In genomic region chr20:45322952-45323383, GRCh38 we compare ENCODE assay signal across 1 cellular context.
TF ChIP-seq lines count a peak whose summit lies in the region.

No MANE protein-coding gene starts in this region.

TF ChIP-seq in K562, 482 proteins besides CTCF, POLR2A, EP300 and RAD21 (continued from another document and continues in another):
- TF ChIP-seq CREB5 (CRISPR knock-in tag; IDR thresholded peaks at IDR 0.05) (no peak), HCFC1 (IDR thresholded peaks at IDR 0.05; ENCODE audit: low read depth, low read length) (no peak), ETV1 (tag; conservative IDR thresholded peaks at IDR 0.05; ENCODE audit: low read depth) (no peak), KLF16 (IDR thresholded peaks at IDR 0.05) (no peak), ZNF165 (CRISPR knock-in tag; IDR thresholded peaks at IDR 0.05; ENCODE audit: borderline replicate concordance) (no peak), TEAD4 (IDR thresholded peaks at IDR 0.05; ENCODE audit: low read length) (no peak), TEAD4 (CRISPR knock-in tag; IDR thresholded peaks at IDR 0.05; ENCODE audit: borderline replicate concordance) (no peak), KDM4B (IDR thresholded peaks at IDR 0.05; ENCODE audit: borderline replicate concordance in 2 of 2, low read depth in 1 of 2) (no peak), ZNF639 (CRISPR knock-in tag; conservative IDR thresholded peaks at IDR 0.05 in 1 of 2, IDR thresholded peaks at IDR 0.05 in 1 of 2) (peak in 1 of 2 experiments; percentile 46; a peak in 1 of 4 replicates), RHOXF2B (CRISPR knock-in tag; conservative IDR thresholded peaks at IDR 0.05) (no peak), KDM1A (IDR thresholded peaks at IDR 0.05) (no peak), ZNF830 (CRISPR knock-in tag; IDR thresholded peaks at IDR 0.05) (no peak), SUPT5H (IDR thresholded peaks at IDR 0.05) (no peak), BRF1 (IDR thresholded peaks at IDR 0.05; ENCODE audit: borderline replicate concordance, extremely low read depth, insufficient read length) (no peak), MEIS2 (IDR thresholded peaks at IDR 0.05; ENCODE audit: partially characterized antibody) (peak; percentile 94), ZNF764 (CRISPR knock-in tag; IDR thresholded peaks at IDR 0.05; ENCODE audit: low read depth) (no peak), NFXL1 (CRISPR knock-in tag; IDR thresholded peaks at IDR 0.05) (no peak), HSF4 (CRISPR knock-in tag; IDR thresholded peaks at IDR 0.05; ENCODE audit: borderline replicate concordance) (no peak), PURB (CRISPR knock-in tag; IDR thresholded peaks at IDR 0.05; ENCODE audit: low read depth) (no peak), KAT2B (IDR thresholded peaks at IDR 0.05; ENCODE audit: low read depth, low read length) (no peak), ZBTB26 (CRISPR knock-in tag; IDR thresholded peaks at IDR 0.05) (no peak), CHD1 (IDR thresholded peaks at IDR 0.05; ENCODE audit: low read length) (no peak), SMARCB1 (IDR thresholded peaks at IDR 0.05; ENCODE audit: insufficient read length, low read depth) (no peak), CTBP1 (IDR thresholded peaks at IDR 0.05; ENCODE audit: borderline replicate concordance) (peak; percentile 80; the same call in 1 of the 2 replicates), FOXO4 (CRISPR knock-in tag; IDR thresholded peaks at IDR 0.05) (no peak), ZNF584 (CRISPR knock-in tag; IDR thresholded peaks at IDR 0.05; ENCODE audit: low read depth) (no peak), NFIX (CRISPR knock-in tag; IDR thresholded peaks at IDR 0.05; ENCODE audit: low read depth) (no peak), NEUROD1 (IDR thresholded peaks at IDR 0.05; ENCODE audit: borderline replicate concordance, low read depth, low read length, partially characterized antibody) (no peak), BRD9 (IDR thresholded peaks at IDR 0.05; ENCODE audit: low read depth, partially characterized antibody) (no peak), MXI1 (IDR thresholded peaks at IDR 0.05; ENCODE audit: low read depth, low read length) (no peak), ESRRA (IDR thresholded peaks at IDR 0.05; ENCODE audit: borderline replicate concordance, low read depth) (0 out of 2 replicates have a peak, but pooled peaks have one; percentile 40), ARID4B (CRISPR knock-in tag; IDR thresholded peaks at IDR 0.05) (no peak), HMGN3 (IDR thresholded peaks at IDR 0.05; ENCODE audit: borderline replicate concordance, extremely low read depth, insufficient read length, low read depth, low read length) (no peak), PKNOX1 (IDR thresholded peaks at IDR 0.05) (peak; percentile 98), ATF3 (IDR thresholded peaks at IDR 0.05) (no peak), ATF3 (CRISPR knock-in tag; conservative IDR thresholded peaks at IDR 0.05) (no peak), CBX3 (IDR thresholded peaks at IDR 0.05; ENCODE audit: borderline replicate concordance in 1 of 2, low read length in 2 of 2) (no peak), ILK (tag; IDR thresholded peaks at IDR 0.05; ENCODE audit: borderline replicate concordance, low read depth) (no peak), ZNF174 (CRISPR knock-in tag; IDR thresholded peaks at IDR 0.05) (no peak), THRAP3 (IDR thresholded peaks at IDR 0.05; ENCODE audit: borderline replicate concordance) (no peak), MCM5 (IDR thresholded peaks at IDR 0.05; ENCODE audit: low read depth) (no peak), HNRNPK (IDR thresholded peaks at IDR 0.05; ENCODE audit: low read depth, low read length, poor library complexity, severe bottlenecking) (no peak), ZNF436 (CRISPR knock-in tag; IDR thresholded peaks at IDR 0.05) (no peak), SNRNP70 (optimal IDR thresholded peaks at IDR 0.05; ENCODE audit: low read depth, low read length) (no peak)
- TF ChIP-seq, protein P1, sequence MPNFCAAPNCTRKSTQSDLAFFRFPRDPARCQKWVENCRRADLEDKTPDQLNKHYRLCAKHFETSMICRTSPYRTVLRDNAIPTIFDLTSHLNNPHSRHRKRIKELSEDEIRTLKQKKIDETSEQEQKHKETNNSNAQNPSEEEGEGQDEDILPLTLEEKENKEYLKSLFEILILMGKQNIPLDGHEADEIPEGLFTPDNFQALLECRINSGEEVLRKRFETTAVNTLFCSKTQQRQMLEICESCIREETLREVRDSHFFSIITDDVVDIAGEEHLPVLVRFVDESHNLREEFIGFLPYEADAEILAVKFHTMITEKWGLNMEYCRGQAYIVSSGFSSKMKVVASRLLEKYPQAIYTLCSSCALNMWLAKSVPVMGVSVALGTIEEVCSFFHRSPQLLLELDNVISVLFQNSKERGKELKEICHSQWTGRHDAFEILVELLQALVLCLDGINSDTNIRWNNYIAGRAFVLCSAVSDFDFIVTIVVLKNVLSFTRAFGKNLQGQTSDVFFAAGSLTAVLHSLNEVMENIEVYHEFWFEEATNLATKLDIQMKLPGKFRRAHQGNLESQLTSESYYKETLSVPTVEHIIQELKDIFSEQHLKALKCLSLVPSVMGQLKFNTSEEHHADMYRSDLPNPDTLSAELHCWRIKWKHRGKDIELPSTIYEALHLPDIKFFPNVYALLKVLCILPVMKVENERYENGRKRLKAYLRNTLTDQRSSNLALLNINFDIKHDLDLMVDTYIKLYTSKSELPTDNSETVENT (CRISPR knock-in tag; IDR thresholded peaks at IDR 0.05): no peak
- TF ChIP-seq, protein P2, sequence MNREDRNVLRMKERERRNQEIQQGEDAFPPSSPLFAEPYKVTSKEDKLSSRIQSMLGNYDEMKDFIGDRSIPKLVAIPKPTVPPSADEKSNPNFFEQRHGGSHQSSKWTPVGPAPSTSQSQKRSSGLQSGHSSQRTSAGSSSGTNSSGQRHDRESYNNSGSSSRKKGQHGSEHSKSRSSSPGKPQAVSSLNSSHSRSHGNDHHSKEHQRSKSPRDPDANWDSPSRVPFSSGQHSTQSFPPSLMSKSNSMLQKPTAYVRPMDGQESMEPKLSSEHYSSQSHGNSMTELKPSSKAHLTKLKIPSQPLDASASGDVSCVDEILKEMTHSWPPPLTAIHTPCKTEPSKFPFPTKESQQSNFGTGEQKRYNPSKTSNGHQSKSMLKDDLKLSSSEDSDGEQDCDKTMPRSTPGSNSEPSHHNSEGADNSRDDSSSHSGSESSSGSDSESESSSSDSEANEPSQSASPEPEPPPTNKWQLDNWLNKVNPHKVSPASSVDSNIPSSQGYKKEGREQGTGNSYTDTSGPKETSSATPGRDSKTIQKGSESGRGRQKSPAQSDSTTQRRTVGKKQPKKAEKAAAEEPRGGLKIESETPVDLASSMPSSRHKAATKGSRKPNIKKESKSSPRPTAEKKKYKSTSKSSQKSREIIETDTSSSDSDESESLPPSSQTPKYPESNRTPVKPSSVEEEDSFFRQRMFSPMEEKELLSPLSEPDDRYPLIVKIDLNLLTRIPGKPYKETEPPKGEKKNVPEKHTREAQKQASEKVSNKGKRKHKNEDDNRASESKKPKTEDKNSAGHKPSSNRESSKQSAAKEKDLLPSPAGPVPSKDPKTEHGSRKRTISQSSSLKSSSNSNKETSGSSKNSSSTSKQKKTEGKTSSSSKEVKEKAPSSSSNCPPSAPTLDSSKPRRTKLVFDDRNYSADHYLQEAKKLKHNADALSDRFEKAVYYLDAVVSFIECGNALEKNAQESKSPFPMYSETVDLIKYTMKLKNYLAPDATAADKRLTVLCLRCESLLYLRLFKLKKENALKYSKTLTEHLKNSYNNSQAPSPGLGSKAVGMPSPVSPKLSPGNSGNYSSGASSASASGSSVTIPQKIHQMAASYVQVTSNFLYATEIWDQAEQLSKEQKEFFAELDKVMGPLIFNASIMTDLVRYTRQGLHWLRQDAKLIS (CRISPR knock-in tag; IDR thresholded peaks at IDR 0.05): no peak
- TF ChIP-seq, protein P3, sequence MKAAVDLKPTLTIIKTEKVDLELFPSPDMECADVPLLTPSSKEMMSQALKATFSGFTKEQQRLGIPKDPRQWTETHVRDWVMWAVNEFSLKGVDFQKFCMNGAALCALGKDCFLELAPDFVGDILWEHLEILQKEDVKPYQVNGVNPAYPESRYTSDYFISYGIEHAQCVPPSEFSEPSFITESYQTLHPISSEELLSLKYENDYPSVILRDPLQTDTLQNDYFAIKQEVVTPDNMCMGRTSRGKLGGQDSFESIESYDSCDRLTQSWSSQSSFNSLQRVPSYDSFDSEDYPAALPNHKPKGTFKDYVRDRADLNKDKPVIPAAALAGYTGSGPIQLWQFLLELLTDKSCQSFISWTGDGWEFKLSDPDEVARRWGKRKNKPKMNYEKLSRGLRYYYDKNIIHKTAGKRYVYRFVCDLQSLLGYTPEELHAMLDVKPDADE (conservative IDR thresholded peaks at IDR 0.05; ENCODE audit: control insufficient read depth, low read depth, low read length): no peak
